Comparison of ENCODE assay signal across 13 cellular contexts in genomic region chr12:91958816-91959215, GRCh38.
A peak's percentile ranks its signal among the peaks of the same experiment; 100 is the strongest.
DNase-seq lines count a peak whose midpoint lies in the region; TF ChIP-seq lines count a peak whose summit lies in the region.
"Had no signal": no experiment of that assay in that cellular context is flagged by ENCODE, and none has a peak within 500 bp of the region (broad histone marks: within the 10 kb centered on the region; RNA-seq: fewer than 3 reads in every experiment).

No MANE protein-coding gene starts in this region.

- no peak overlapping the region for H4K8ac ChIP-seq in trophoblast cell (ENCODE audit: low read depth, low read length)

- no peak overlapping the region for H3K4ac ChIP-seq in trophoblast cell (ENCODE audit: low read depth, low read length)

- no peak overlapping the region for H2BK120ac ChIP-seq in trophoblast cell (ENCODE audit: insufficient read depth, low read length, poor library complexity)

- H3K9ac ChIP-seq in NT2/D1 (ENCODE audit: insufficient read length, low read depth): no peak overlapping the region
- no peak overlapping the region for H3K9ac ChIP-seq in trophoblast cell (ENCODE audit: low read length)

- no peak overlapping the region for H3K27ac ChIP-seq in trophoblast cell (ENCODE audit: low read depth, low read length)
- H3K27ac ChIP-seq: lower lobe of right lung had no signal

- H4K12ac ChIP-seq in trophoblast cell (ENCODE audit: low read depth, low read length): no peak overlapping the region

- H3K79me1 ChIP-seq in trophoblast cell (ENCODE audit: low read length): no peaks in the 10 kb centered on the region

- H3K79me2 ChIP-seq in trophoblast cell (ENCODE audit: control insufficient read depth, insufficient read depth, low read length, poor library complexity): no peaks in the 10 kb centered on the region

- no peak overlapping the region for H3K14ac ChIP-seq in trophoblast cell (ENCODE audit: low read length)

- H2AFZ ChIP-seq in trophoblast cell (ENCODE audit: insufficient read depth, low read length, poor library complexity): no peak overlapping the region

- no peak overlapping the region for H3K23ac ChIP-seq in trophoblast cell (ENCODE audit: low read length)

- no peak overlapping the region for H4K91ac ChIP-seq in trophoblast cell (ENCODE audit: low read depth, low read length)

- no peak for TF ChIP-seq POLR2A in erythroblast (IDR thresholded peaks at IDR 0.05; ENCODE audit: low read length)

- H2AK5ac ChIP-seq in trophoblast cell (ENCODE audit: low read length): no peak overlapping the region

- no peak overlapping the region for H2BK5ac ChIP-seq in trophoblast cell (ENCODE audit: low read depth, low read length, poor library complexity)

- H3K36me3 ChIP-seq in NT2/D1 (ENCODE audit: insufficient read depth, insufficient read length, low read length) (no peaks in the 10 kb centered on the region), trophoblast cell (ENCODE audit: control insufficient read depth in 1 of 2, insufficient read depth in 2 of 2, low read length in 2 of 2) (no peaks in the 10 kb centered on the region)
- H3K36me3 ChIP-seq: lower lobe of right lung had no signal

- no peak overlapping the region for H3K4me2 ChIP-seq in trophoblast cell (ENCODE audit: low read length)

- no peak overlapping the region for H3K4me3 ChIP-seq in NT2/D1 (ENCODE audit: insufficient read length, low read depth)
- no peak overlapping the region for H3K4me3 ChIP-seq in trophoblast cell (ENCODE audit: low read depth, low read length)
- H3K4me3 ChIP-seq: lower lobe of right lung had no signal

- peak; percentile 58 for DNase-seq in GM04503 (ENCODE audit: low read depth)
- DNase-seq in NT2/D1 (ENCODE audit: low read depth, low spot score): peak; percentile 22
- DNase-seq in fibroblast of gingiva (ENCODE audit: low read depth): peak; percentile 33
- DNase-seq in trophoblast cell: peak; percentile 44 to 78
- no peak for DNase-seq in NCI-H774 (lab: John Stamatoyannopoulos, UW)
- no peak for DNase-seq in dermis blood vessel endothelial cell
- DNase-seq in erythroblast (lab: John Stamatoyannopoulos, UW): no peak
- no peak for DNase-seq in NCI-H526 (lab: John Stamatoyannopoulos, UW)
- DNase-seq: activated CD4-positive, CD25-positive, alpha-beta regulatory T cell; effector memory CD8-positive, alpha-beta T cell; Kasumi-1; lower lobe of right lung; NCI-H2171 had no signal

- H3K4me1 ChIP-seq in NT2/D1 (ENCODE audit: insufficient read depth, insufficient read length): no peaks in the 10 kb centered on the region
- no peaks in the 10 kb centered on the region for H3K4me1 ChIP-seq in trophoblast cell (ENCODE audit: control insufficient read depth in 1 of 2, insufficient read depth in 2 of 2, low read length in 2 of 2)
- H3K4me1 ChIP-seq: lower lobe of right lung had no signal

- no CpG with 5 or more reads among the region's 5 CpGs for WGBS in trophoblast cell (ENCODE audit: extremely low coverage, insufficient coverage, insufficient read length)

- H2BK12ac ChIP-seq in trophoblast cell (ENCODE audit: low read length): no peak overlapping the region

- H3K27me3 ChIP-seq in NT2/D1 (ENCODE audit: insufficient read depth, insufficient read length) (no peaks in the 10 kb centered on the region), trophoblast cell (ENCODE audit: insufficient read depth, low read length) (no peaks in the 10 kb centered on the region)

- no peak overlapping the region for H3K18ac ChIP-seq in trophoblast cell (ENCODE audit: low read length)

- H3K9me3 ChIP-seq in NT2/D1 (ENCODE audit: insufficient read depth, low read length) (no peaks in the 10 kb centered on the region), trophoblast cell (ENCODE audit: insufficient read depth, low read depth, low read length) (no peaks in the 10 kb centered on the region)
- H3K9me3 ChIP-seq: lower lobe of right lung had no signal

Comparison
In these comparisons a context has a peak if more than half of its experiments do, and no peak if none do; other contexts are left out.
1. DNase-seq: peak in GM04503 (single experiment), NT2/D1 (single experiment), fibroblast of gingiva (single experiment) and trophoblast cell (2 of 2); none in NCI-H774 (single experiment), dermis blood vessel endothelial cell (single experiment), erythroblast (0 of 2) and NCI-H526 (0 of 2).